11 cellular contexts compared by ENCODE assay signal in genomic region chr12:96094201-96094600, GRCh38. TPM values are rescaled to one million over a fixed set of nuclear protein-coding genes. Genes with fewer than 3 reads are reported as not detected.
DNase-seq lines count a peak whose midpoint lies in the region; ATAC-seq and TF ChIP-seq lines count a peak whose summit lies in the region.
"Had no signal": no experiment of that assay in that cellular context is flagged by ENCODE, and none has a peak within 500 bp of the region (broad histone marks: within the 10 kb centered on the region; RNA-seq: fewer than 3 reads in every experiment).

No MANE protein-coding gene starts in this region.

- no peaks in the 10 kb centered on the region for H3K79me2 ChIP-seq in GM23338 (replicated peaks; ENCODE audit: insufficient read depth)

- no peaks in the 10 kb centered on the region for H4K20me1 ChIP-seq in GM23338 (replicated peaks; ENCODE audit: insufficient read depth)

- peak overlapping the region; percentile 16; the same call in 1 of the 2 replicates for H2AFZ ChIP-seq in GM23338

- ATAC-seq in GM23338 (peak; percentile 88), foreskin keratinocyte (peak; percentile 94), HG02678 (IDR thresholded peaks at IDR 0.05; ENCODE audit: unreplicated experiment) (no peak)

- H3K36me3 Mint-ChIP-seq in GM23338 (ENCODE audit: low read depth) = peaks cover 7% of the 10 kb centered on the region; the same call in 2 of the 3 replicates

- H3K9me3 Mint-ChIP-seq in GM23338 = peaks cover 16% of the 10 kb centered on the region

- H3K27ac Mint-ChIP-seq in GM23338 = no peak overlapping the region

- peak overlapping the region; percentile 49; the same call in 1 of the 2 replicates for H3K4me2 ChIP-seq in GM23338

- no peak overlapping the region for H3K4me3 Mint-ChIP-seq in GM23338

- no peak overlapping the region for H3K27ac ChIP-seq in GM23338 (ENCODE audit: low read depth)
- no peak overlapping the region for H3K27ac ChIP-seq in foreskin keratinocyte

- no peak overlapping the region for H3K4me3 ChIP-seq in BE2C (ENCODE audit: low read depth, low read length)
- H3K4me3 ChIP-seq in GM23338 = no peak overlapping the region

- H3K27me3 Mint-ChIP-seq in GM23338 (ENCODE audit: insufficient read depth, low read depth, poor library complexity) = peaks cover 1% of the 10 kb centered on the region

- H3K9me2 ChIP-seq in GM23338 (ENCODE audit: insufficient read depth) = 0 out of 2 replicates have a peak, but pooled peaks cover 2% of the 10 kb centered on the region

- H3K27me3 ChIP-seq in BE2C (no peaks in the 10 kb centered on the region), GM23338 (ENCODE audit: insufficient read depth) (no peaks in the 10 kb centered on the region), foreskin keratinocyte (no peaks in the 10 kb centered on the region)

- DNase-seq in BE2C = peak; percentile 23
- peak; percentile 76 for DNase-seq in GM23338 (ENCODE audit: low spot score)
- peak; percentile 91 for DNase-seq in NCI-H748 (lab: John Stamatoyannopoulos, UW; ENCODE audit: unreplicated experiment)
- DNase-seq in foreskin keratinocyte = peak; percentile 65 to 87
- DNase-seq in occipital lobe (lab: John Stamatoyannopoulos, UW) = no peak
- DNase-seq in activated T-cell treated with anti-CD3 and anti-CD28 coated beads for 4 hours = no peak
- no peak for DNase-seq in OCI-M2 (lab: John Stamatoyannopoulos, UW; ENCODE audit: unreplicated experiment)
- DNase-seq: activated CD8-positive, alpha-beta memory T cell treated with anti-CD3 and anti-CD28 coated beads, Interleukin-2, amount 50 U/mL, for 48 hours; effector memory CD4-positive, alpha-beta T cell; NCI-H1048 had no signal

- peaks cover 16% of the 10 kb centered on the region for H3K4me1 Mint-ChIP-seq in GM23338

- TF ChIP-seq CTCF in BE2C (IDR thresholded peaks at IDR 0.05; ENCODE audit: low read depth, low read length) (no peak), GM23338 (conservative IDR thresholded peaks at IDR 0.05; ENCODE audit: low read depth in 2 of 2) (0 out of 4 replicates have a peak, but pooled peaks of 1 of the 2 experiments have one; percentile 1), foreskin keratinocyte (conservative IDR thresholded peaks at IDR 0.05) (peak; percentile 23)

- no peaks in the 10 kb centered on the region for H3F3A ChIP-seq in GM23338 (replicated peaks; ENCODE audit: low read depth)

- no peaks in the 10 kb centered on the region for H3K4me1 ChIP-seq in BE2C
- H3K4me1 ChIP-seq in GM23338 (ENCODE audit: insufficient read depth) = peaks cover 7% of the 10 kb centered on the region
- H3K4me1 ChIP-seq in foreskin keratinocyte = peaks cover 12% of the 10 kb centered on the region

- H3K36me3 ChIP-seq in BE2C = no peaks in the 10 kb centered on the region
- H3K36me3 ChIP-seq in GM23338 (ENCODE audit: insufficient read depth) = peaks cover 3% of the 10 kb centered on the region; the same call in 1 of the 2 replicates

- no peaks in the 10 kb centered on the region; the same call in 1 of the 2 replicates for H3K9me3 ChIP-seq in BE2C

TF ChIP-seq in GM23338, 12 proteins besides CTCF, POLR2A, EP300 and RAD21 (continues in another document):
- TF ChIP-seq EZH2 (IDR thresholded peaks at IDR 0.05; ENCODE audit: low read depth, unreplicated experiment) (no peak), ETS1 (IDR thresholded peaks at IDR 0.05) (no peak), JUNB (IDR thresholded peaks at IDR 0.05; ENCODE audit: unreplicated experiment) (no peak), ZNF331 (CRISPR knock-in tag; IDR thresholded peaks at IDR 0.05; ENCODE audit: low read depth) (no peak), EZH2phosphoT487 (IDR thresholded peaks at IDR 0.05; ENCODE audit: unreplicated experiment) (no peak), NANOG (IDR thresholded peaks at IDR 0.05; ENCODE audit: borderline replicate concordance) (no peak), STAT1 (IDR thresholded peaks at IDR 0.05; ENCODE audit: unreplicated experiment) (no peak), POLR2AphosphoS5 (IDR thresholded peaks at IDR 0.05; ENCODE audit: low read depth) (no peak)
- TF ChIP-seq, protein P1, sequence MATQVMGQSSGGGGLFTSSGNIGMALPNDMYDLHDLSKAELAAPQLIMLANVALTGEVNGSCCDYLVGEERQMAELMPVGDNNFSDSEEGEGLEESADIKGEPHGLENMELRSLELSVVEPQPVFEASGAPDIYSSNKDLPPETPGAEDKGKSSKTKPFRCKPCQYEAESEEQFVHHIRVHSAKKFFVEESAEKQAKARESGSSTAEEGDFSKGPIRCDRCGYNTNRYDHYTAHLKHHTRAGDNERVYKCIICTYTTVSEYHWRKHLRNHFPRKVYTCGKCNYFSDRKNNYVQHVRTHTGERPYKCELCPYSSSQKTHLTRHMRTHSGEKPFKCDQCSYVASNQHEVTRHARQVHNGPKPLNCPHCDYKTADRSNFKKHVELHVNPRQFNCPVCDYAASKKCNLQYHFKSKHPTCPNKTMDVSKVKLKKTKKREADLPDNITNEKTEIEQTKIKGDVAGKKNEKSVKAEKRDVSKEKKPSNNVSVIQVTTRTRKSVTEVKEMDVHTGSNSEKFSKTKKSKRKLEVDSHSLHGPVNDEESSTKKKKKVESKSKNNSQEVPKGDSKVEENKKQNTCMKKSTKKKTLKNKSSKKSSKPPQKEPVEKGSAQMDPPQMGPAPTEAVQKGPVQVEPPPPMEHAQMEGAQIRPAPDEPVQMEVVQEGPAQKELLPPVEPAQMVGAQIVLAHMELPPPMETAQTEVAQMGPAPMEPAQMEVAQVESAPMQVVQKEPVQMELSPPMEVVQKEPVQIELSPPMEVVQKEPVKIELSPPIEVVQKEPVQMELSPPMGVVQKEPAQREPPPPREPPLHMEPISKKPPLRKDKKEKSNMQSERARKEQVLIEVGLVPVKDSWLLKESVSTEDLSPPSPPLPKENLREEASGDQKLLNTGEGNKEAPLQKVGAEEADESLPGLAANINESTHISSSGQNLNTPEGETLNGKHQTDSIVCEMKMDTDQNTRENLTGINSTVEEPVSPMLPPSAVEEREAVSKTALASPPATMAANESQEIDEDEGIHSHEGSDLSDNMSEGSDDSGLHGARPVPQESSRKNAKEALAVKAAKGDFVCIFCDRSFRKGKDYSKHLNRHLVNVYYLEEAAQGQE (IDR thresholded peaks at IDR 0.05; ENCODE audit: unreplicated experiment) = no peak

RNA-seq across cellular contexts. Expression of gene LTA4H, which starts 58.8 kb away (rescaled TPM):
- polyA plus RNA-seq in BE2C (2012; ENCODE audit: insufficient read depth, insufficient read length, low read depth) = 15.8 TPM
- total RNA-seq in GM23338 (2014; rRNA removed; shearing (Covaris generic)) = 173 and 189 TPM in 2 replicates
- polyA plus RNA-seq in GM23338 (2016; fragmentation: Nextera tagmentation; extraction: Ambion mirVana) (74.1 and 84.4 TPM in 2 replicates), foreskin keratinocyte (65.7 and 78.8 TPM in 2 replicates)
- total RNA-seq in foreskin keratinocyte (97.7 and 108 TPM in 2 replicates), occipital lobe (38.5 TPM)

Comparison
In these comparisons a context has a peak if more than half of its experiments do, and no peak if none do; other contexts are left out.
1. DNase-seq: peak in BE2C (single experiment), GM23338 (single experiment), NCI-H748 (single experiment) and foreskin keratinocyte (2 of 2); none in occipital lobe (single experiment), activated T-cell treated with anti-CD3 and anti-CD28 coated beads for 4 hours (single experiment) and OCI-M2 (single experiment).